In genomic region chr9:94139672-94140417, GRCh38 we compare ENCODE assay signal across 9 cellular contexts. TPM values are rescaled to one million over a fixed set of nuclear protein-coding genes. Genes with fewer than 3 reads are reported as not detected.
A peak's percentile ranks its signal among the peaks of the same experiment; 100 is the strongest.
DNase-seq lines count a peak whose midpoint lies in the region; ATAC-seq and TF ChIP-seq lines count a peak whose summit lies in the region.
"Had no signal": no experiment of that assay in that cellular context is flagged by ENCODE, and none has a peak within 500 bp of the region (broad histone marks: within the 10 kb centered on the region; RNA-seq: fewer than 3 reads in every experiment).

No MANE protein-coding gene starts in this region.

- H3K27ac ChIP-seq in SK-N-SH (ENCODE audit: low read depth in 2 of 2, low read length in 1 of 2): peak overlapping the region; percentile 91 to 92

- no peaks in the 10 kb centered on the region for H3K36me3 ChIP-seq in SK-N-SH (replicated peaks in 1 of 2; ENCODE audit: control insufficient read depth in 1 of 2, insufficient read depth in 2 of 2, low read length in 1 of 2)

- peak overlapping the region; percentile 67 for H2AFZ ChIP-seq in SK-N-SH (ENCODE audit: low read depth)

- TF ChIP-seq CTCF in SK-N-SH (IDR thresholded peaks at IDR 0.05) (no peak), foreskin fibroblast (IDR thresholded peaks at IDR 0.05; ENCODE audit: low read depth, low read length) (no peak)

- CTCF ChIA-PET in SK-N-SH (lab: Yijun Ruan, JAX): no interaction called here

- H3F3A ChIP-seq in SK-N-SH (replicated peaks; ENCODE audit: insufficient read depth): peaks cover 20% of the 10 kb centered on the region

- H3K9me2 ChIP-seq in SK-N-SH: no peaks in the 10 kb centered on the region

- POLR2A ChIA-PET in SK-N-SH (lab: Yijun Ruan, JAX): no interaction called here

- no peaks in the 10 kb centered on the region for H3K79me2 ChIP-seq in SK-N-SH (ENCODE audit: insufficient read depth)

- H3K4me1 ChIP-seq in SK-N-SH (ENCODE audit: control insufficient read depth in 1 of 2, insufficient read depth in 2 of 2, low read depth in 1 of 2, low read length in 1 of 2): peaks cover 21 to 24% of the 10 kb centered on the region in 2 experiments

- TF ChIP-seq EP300 in SK-N-SH (IDR thresholded peaks at IDR 0.05; ENCODE audit: borderline replicate concordance in 1 of 2, low read depth in 1 of 2, low read length in 1 of 2): peak in 1 of 2 experiments; percentile 83; a peak in 2 of 4 replicates

- WGBS in SK-N-SH (ENCODE audit: low lambda C conversion rate): 19% methylated on average over 13 of the region's 13 CpGs

- peak overlapping the region; percentile 55; the same call in 1 of the 2 replicates for H3K9ac ChIP-seq in SK-N-SH

- ATAC-seq in HG02938 (IDR thresholded peaks at IDR 0.05; ENCODE audit: unreplicated experiment) (no peak), GM21723 (IDR thresholded peaks at IDR 0.05; ENCODE audit: unreplicated experiment) (no peak)

- DNase-seq in DMS 273 treated with DMSO at 0.1 percent for 48 hours (lab: John Stamatoyannopoulos, UW): peak; percentile 93
- DNase-seq in SK-N-SH: no peak
- peak; percentile 97 to 98 for DNase-seq in foreskin fibroblast
- peak; percentile 95 for DNase-seq in posterior vena cava (ENCODE audit: low spot score)
- no peak for DNase-seq in NCI-H187 treated with DMSO at 0.1 percent for 48 hours (lab: John Stamatoyannopoulos, UW)
- DNase-seq in NCI-H187 (lab: John Stamatoyannopoulos, UW): no peak
- DNase-seq: NCI-H69 had no signal

- no peaks in the 10 kb centered on the region for H3K27me3 ChIP-seq in SK-N-SH (ENCODE audit: insufficient read depth)

- H3K4me3 ChIP-seq in SK-N-SH (ENCODE audit: low read depth in 2 of 2, low read length in 1 of 2) (peak overlapping the region in 1 of 2 experiments; percentile 4; a peak in 1 of 4 replicates), foreskin fibroblast (ENCODE audit: low read depth in 1 of 2, low read length in 2 of 2) (no peak overlapping the region)

- no peak for TF ChIP-seq RAD21 in SK-N-SH (IDR thresholded peaks at IDR 0.05; ENCODE audit: low read length)

- intact Hi-C loops in posterior vena cava (cut with DNase I): no loop called here

- H3K4me2 ChIP-seq in SK-N-SH: peak overlapping the region; percentile 69

- no peaks in the 10 kb centered on the region for H3K9me3 ChIP-seq in SK-N-SH

- H4K20me1 ChIP-seq in SK-N-SH (ENCODE audit: insufficient read depth): no peaks in the 10 kb centered on the region

TF ChIP-seq in SK-N-SH, 30 proteins besides CTCF, POLR2A, EP300 and RAD21 (continues in another document):
- TF ChIP-seq JUND (IDR thresholded peaks at IDR 0.05): peak; percentile 74
- TF ChIP-seq NRF1 (IDR thresholded peaks at IDR 0.05; ENCODE audit: low read depth, low read length): no peak
- no peak for TF ChIP-seq SMC3 (IDR thresholded peaks at IDR 0.05; ENCODE audit: low read depth, low read length)
- no peak; the same call in 1 of the 2 replicates for TF ChIP-seq FOXM1 (IDR thresholded peaks at IDR 0.05; ENCODE audit: low read depth)
- TF ChIP-seq CHD2 (IDR thresholded peaks at IDR 0.05; ENCODE audit: low read length, partially characterized antibody): no peak
- 0 out of 2 replicates have a peak, but pooled peaks have one; percentile 4 for TF ChIP-seq MEF2A (IDR thresholded peaks at IDR 0.05; ENCODE audit: borderline replicate concordance, low read depth)
- peak; percentile 73; the same call in 1 of the 2 replicates for TF ChIP-seq YY1 (IDR thresholded peaks at IDR 0.05; ENCODE audit: low read depth)
- TF ChIP-seq RFX5 (IDR thresholded peaks at IDR 0.05; ENCODE audit: low read length): no peak
- peak; percentile 47; the same call in 1 of the 2 replicates for TF ChIP-seq ELF1 (IDR thresholded peaks at IDR 0.05)
- TF ChIP-seq EZH2phosphoT487 (IDR thresholded peaks at IDR 0.05; ENCODE audit: borderline replicate concordance, low read depth): no peak
- peak; percentile 52 for TF ChIP-seq TEAD4 (IDR thresholded peaks at IDR 0.05; ENCODE audit: borderline replicate concordance, insufficient read depth)
- peak; percentile 42; the same call in 1 of the 2 replicates for TF ChIP-seq POLR2AphosphoS5 (IDR thresholded peaks at IDR 0.05; ENCODE audit: low read depth, low read length)
- peak; percentile 48 for TF ChIP-seq FOSL2 (IDR thresholded peaks at IDR 0.05; ENCODE audit: borderline replicate concordance, low read depth)
- TF ChIP-seq IRF3 (IDR thresholded peaks at IDR 0.05; ENCODE audit: low read depth, low read length): no peak
- peak; percentile 60; the same call in 1 of the 2 replicates for TF ChIP-seq USF1 (IDR thresholded peaks at IDR 0.05; ENCODE audit: borderline replicate concordance, low read depth)
- no peak for TF ChIP-seq FOXJ3 (CRISPR knock-in tag; IDR thresholded peaks at IDR 0.05)
- TF ChIP-seq TCF12 (IDR thresholded peaks at IDR 0.05): peak; percentile 80
- TF ChIP-seq SIN3A (IDR thresholded peaks at IDR 0.05; ENCODE audit: borderline replicate concordance, low read depth, low read length): peak; percentile 54; the same call in 1 of the 2 replicates
- TF ChIP-seq MAX (IDR thresholded peaks at IDR 0.05; ENCODE audit: low read depth): peak; percentile 84
- no peak for TF ChIP-seq MXI1 (IDR thresholded peaks at IDR 0.05; ENCODE audit: low read depth, low read length)
- TF ChIP-seq RCOR1 (IDR thresholded peaks at IDR 0.05; ENCODE audit: low read length): no peak
- peak; percentile 35; the same call in 1 of the 2 replicates for TF ChIP-seq GABPA (IDR thresholded peaks at IDR 0.05; ENCODE audit: low read depth)
- peak; percentile 75 for TF ChIP-seq RXRA (IDR thresholded peaks at IDR 0.05; ENCODE audit: borderline replicate concordance, low read depth)
- no peak; the same call in 1 of the 2 replicates for TF ChIP-seq TAF1 (IDR thresholded peaks at IDR 0.05; ENCODE audit: borderline replicate concordance, low read depth, low read length)
- no peak for TF ChIP-seq ZBTB33 (IDR thresholded peaks at IDR 0.05; ENCODE audit: borderline replicate concordance, low read depth)
- no peak for TF ChIP-seq USF2 (IDR thresholded peaks at IDR 0.05; ENCODE audit: borderline replicate concordance, low read depth, low read length)
- no peak for TF ChIP-seq GATA2 (CRISPR knock-in tag; IDR thresholded peaks at IDR 0.05)
- peak; percentile 89 for TF ChIP-seq NFIC (IDR thresholded peaks at IDR 0.05; ENCODE audit: borderline replicate concordance)

RNA-seq across cellular contexts. Expression of gene PTPDC1, which starts 55.6 kb away (rescaled TPM):
- polyA plus RNA-seq in SK-N-SH (2012; rRNA removed): 3.7 and 4.9 TPM in 2 replicates
- polyA plus RNA-seq in SK-N-SH (2012; cell fraction: cytosol; rRNA removed): 3.2 TPM in 2 replicates
- polyA plus RNA-seq in SK-N-SH (2012; cell fraction: nucleus; rRNA removed): 10.1 and 13.7 TPM in 2 replicates
- total RNA-seq in posterior vena cava: 10 to 100 TPM; 11.6 to 13.7 TPM

Comparison
In these comparisons a context has a peak if more than half of its experiments do, and no peak if none do; other contexts are left out.
1. DNase-seq: peak in DMS 273 treated with DMSO at 0.1 percent for 48 hours (single experiment), foreskin fibroblast (2 of 2) and posterior vena cava (single experiment); none in SK-N-SH (single experiment), NCI-H187 treated with DMSO at 0.1 percent for 48 hours (single experiment) and NCI-H187 (0 of 2).